19 cellular contexts compared by ENCODE assay signal in genomic region chr3:164470471-164470870, GRCh38.
"Had no signal": no experiment of that assay in that cellular context is flagged by ENCODE, and none has a peak within 500 bp of the region (broad histone marks: within the 10 kb centered on the region; RNA-seq: fewer than 3 reads in every experiment).

No MANE protein-coding gene starts in this region.

- H3K4me1 ChIP-seq: heart right ventricle, spleen, stomach, transverse colon had no signal

- H3K27me3 ChIP-seq: dorsolateral prefrontal cortex, heart right ventricle, spleen, stomach, transverse colon had no signal

- H3K9me3 ChIP-seq: mucosa of descending colon, stomach, thoracic aorta, transverse colon had no signal

- H3K4me3 ChIP-seq: coronary artery, dorsolateral prefrontal cortex, heart right ventricle, mucosa of descending colon, spleen, stomach, thoracic aorta, transverse colon had no signal

- H3K4me3 Mint-ChIP-seq: naive thymus-derived CD8-positive, alpha-beta T cell; neural crest cell; stimulated activated memory B cell treated with anti-CD40 and anti-IgM and Interleukin-4, amounts not matched to agents 10 μg/mL and 1 μg/mL and 100 μg/mL, for 72 hours had no signal

- H3K36me3 Mint-ChIP-seq: naive thymus-derived CD8-positive, alpha-beta T cell; stimulated activated memory B cell treated with anti-CD40 and anti-IgM and Interleukin-4, amounts not matched to agents 10 μg/mL and 1 μg/mL and 100 μg/mL, for 72 hours had no signal

- H3K36me3 ChIP-seq: heart right ventricle, spleen, stomach, thoracic aorta, transverse colon had no signal

- H3K27ac Mint-ChIP-seq: naive thymus-derived CD8-positive, alpha-beta T cell; stimulated activated memory B cell treated with anti-CD40 and anti-IgM and Interleukin-4, amounts not matched to agents 10 μg/mL and 1 μg/mL and 100 μg/mL, for 72 hours had no signal

- DNase-seq: dorsolateral prefrontal cortex; effector memory CD4-positive, alpha-beta T cell; heart right ventricle; hypothalamus; kidney glomerular epithelial cell; mucosa of descending colon; naive thymus-derived CD8-positive, alpha-beta T cell; posterior cingulate gyrus; spleen; stimulated activated CD4-positive, alpha-beta T cell treated with anti-CD3 and anti-CD28 coated beads, Interleukin-15, amount 100 ng/mL, for 24 hours; stimulated activated CD4-positive, alpha-beta T cell treated with anti-CD3 and anti-CD28 coated beads, Interleukin-1b, Interleukin-23, amount 100 ng/mL, for 48 hours; stimulated activated CD4-positive, alpha-beta T cell treated with anti-CD3 and anti-CD28 coated beads, Interleukin-4, amount 100 ng/mL, for 24 hours; stomach; substantia nigra; transverse colon had no signal

- H3K4me1 Mint-ChIP-seq: naive thymus-derived CD8-positive, alpha-beta T cell; neural crest cell; stimulated activated memory B cell treated with anti-CD40 and anti-IgM and Interleukin-4, amounts not matched to agents 10 μg/mL and 1 μg/mL and 100 μg/mL, for 72 hours had no signal

- H3K27me3 Mint-ChIP-seq: naive thymus-derived CD8-positive, alpha-beta T cell; stimulated activated memory B cell treated with anti-CD40 and anti-IgM and Interleukin-4, amounts not matched to agents 10 μg/mL and 1 μg/mL and 100 μg/mL, for 72 hours had no signal
